ENCODE assay signal across 24 cellular contexts in the genomic region with DNA sequence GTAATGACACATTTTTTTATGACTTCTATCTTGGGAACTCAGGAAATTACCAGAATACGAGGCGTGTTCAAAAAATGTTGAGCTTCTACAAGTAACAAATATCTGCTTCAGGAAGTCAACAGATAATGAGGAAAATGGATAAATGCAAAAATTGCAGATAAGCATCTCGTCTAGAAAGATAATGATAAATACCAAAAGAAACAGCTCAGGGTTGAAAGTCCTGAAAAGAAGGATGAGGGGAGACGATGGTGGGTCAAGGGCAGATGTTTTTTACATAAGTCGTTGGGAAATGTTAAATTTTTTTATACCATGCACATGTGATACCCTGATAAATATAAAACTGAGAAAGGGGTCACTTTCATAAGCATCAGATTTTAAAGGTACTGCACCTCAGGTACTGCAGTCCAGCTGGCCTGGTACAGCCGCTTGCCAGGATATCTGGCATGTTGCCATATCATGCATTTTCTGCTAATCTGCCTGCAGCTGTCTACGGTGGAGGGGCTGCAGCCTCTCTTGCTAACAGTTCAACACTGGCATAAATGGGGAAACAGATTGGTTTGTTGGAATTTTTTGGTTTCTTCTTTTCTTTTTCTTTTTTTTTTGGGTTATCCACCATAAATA.
DNase-seq lines count a peak whose midpoint lies in the region; TF ChIP-seq lines count a peak whose summit lies in the region.
"Had no signal": no experiment of that assay in that cellular context is flagged by ENCODE, and none has a peak within 500 bp of the region (broad histone marks: within the 10 kb centered on the region; RNA-seq: fewer than 3 reads in every experiment).

No MANE protein-coding gene starts in this region.

- H3K27ac ChIP-seq in SJCRH30 = peak overlapping the region; percentile 23; the same call in 1 of the 2 replicates
- H3K27ac ChIP-seq: esophagus squamous epithelium, left ventricle myocardium inferior, neural progenitor cell, psoas muscle, skin epidermis had no signal

- peak overlapping the region; percentile 12; the same call in 1 of the 2 replicates for H3K4me3 ChIP-seq in SJCRH30
- H3K4me3 ChIP-seq: esophagus squamous epithelium, left ventricle myocardium inferior, mucosa of descending colon, neural progenitor cell, psoas muscle, skin epidermis had no signal

- peaks cover 22% of the 10 kb centered on the region for H3K4me1 ChIP-seq in SJCRH30
- H3K4me1 ChIP-seq: esophagus squamous epithelium, left ventricle myocardium inferior, psoas muscle had no signal

- CTCF ChIA-PET in activated CD4-positive, alpha-beta memory T cell treated with anti-CD3 and anti-CD28 coated beads for 36 hours (lab: Charles Lee) = no interaction called here

- no peaks in the 10 kb centered on the region for H3K36me3 Mint-ChIP-seq in type B pancreatic cell
- no peaks in the 10 kb centered on the region for H3K36me3 Mint-ChIP-seq in activated CD4-positive, alpha-beta memory T cell treated with anti-CD3 and anti-CD28 coated beads for 36 hours
- H3K36me3 Mint-ChIP-seq: activated naive CD4-positive, alpha-beta T cell treated with anti-CD3 and anti-CD28 coated beads, Interleukin-2, amount 10 ng/mL, durations not matched to agents 7 days and 5 days; CD14-positive monocyte; neural progenitor cell had no signal

- no peak overlapping the region for H3K4me3 Mint-ChIP-seq in type B pancreatic cell
- H3K4me3 Mint-ChIP-seq in activated CD4-positive, alpha-beta memory T cell treated with anti-CD3 and anti-CD28 coated beads for 36 hours = no peak overlapping the region
- H3K4me3 Mint-ChIP-seq: activated CD4-positive, alpha-beta memory T cell treated with anti-CD3 and anti-CD28 coated beads, Interleukin-2, amount 10 ng/mL, durations not matched to agents 7 days and 5 days; activated naive CD4-positive, alpha-beta T cell treated with anti-CD3 and anti-CD28 coated beads, Interleukin-2, amount 10 ng/mL, durations not matched to agents 7 days and 5 days; activated T-cell treated with anti-CD3 and anti-CD28 coated beads, Interleukin-2, amount 50 U/mL, for 4 hours; CD14-positive monocyte; neural progenitor cell; T-helper 1 cell treated with Interleukin-12 subunit alpha and Interleukin-12 subunit beta and Interleukin-4 antibody, amounts not matched to agents 30 μg/mL and 1 μg/mL, for 36 hours had no signal

- peaks cover 11% of the 10 kb centered on the region for H3K4me1 Mint-ChIP-seq in type B pancreatic cell (ENCODE audit: unreplicated experiment)
- H3K4me1 Mint-ChIP-seq in activated CD4-positive, alpha-beta memory T cell treated with anti-CD3 and anti-CD28 coated beads for 36 hours (ENCODE audit: low read depth) = no peaks in the 10 kb centered on the region
- H3K4me1 Mint-ChIP-seq: activated CD4-positive, alpha-beta memory T cell treated with anti-CD3 and anti-CD28 coated beads, Interleukin-2, amount 10 ng/mL, durations not matched to agents 7 days and 5 days; activated naive CD4-positive, alpha-beta T cell treated with anti-CD3 and anti-CD28 coated beads, Interleukin-2, amount 10 ng/mL, durations not matched to agents 7 days and 5 days; CD14-positive monocyte had no signal

- peaks cover 3% of the 10 kb centered on the region for H3K27me3 Mint-ChIP-seq in type B pancreatic cell
- no peaks in the 10 kb centered on the region for H3K27me3 Mint-ChIP-seq in activated CD4-positive, alpha-beta memory T cell treated with anti-CD3 and anti-CD28 coated beads for 36 hours
- H3K27me3 Mint-ChIP-seq: activated CD4-positive, alpha-beta memory T cell treated with anti-CD3 and anti-CD28 coated beads, Interleukin-2, amount 10 ng/mL, durations not matched to agents 7 days and 5 days; activated naive CD4-positive, alpha-beta T cell treated with anti-CD3 and anti-CD28 coated beads, Interleukin-2, amount 10 ng/mL, durations not matched to agents 7 days and 5 days had no signal

- no peaks in the 10 kb centered on the region for H3K9me3 ChIP-seq in SJCRH30 (replicated peaks)
- H3K9me3 ChIP-seq: esophagus squamous epithelium, mucosa of descending colon, psoas muscle had no signal

- intact Hi-C loops in activated CD4-positive, alpha-beta memory T cell treated with anti-CD3 and anti-CD28 coated beads for 36 hours (cut with micrococcal nuclease) = no loop called here

- H3K9me3 Mint-ChIP-seq in type B pancreatic cell = no peaks in the 10 kb centered on the region
- H3K9me3 Mint-ChIP-seq in activated CD4-positive, alpha-beta memory T cell treated with anti-CD3 and anti-CD28 coated beads for 36 hours = no peaks in the 10 kb centered on the region
- H3K9me3 Mint-ChIP-seq: activated CD4-positive, alpha-beta memory T cell treated with anti-CD3 and anti-CD28 coated beads, Interleukin-2, amount 10 ng/mL, durations not matched to agents 7 days and 5 days; activated naive CD4-positive, alpha-beta T cell treated with anti-CD3 and anti-CD28 coated beads, Interleukin-2, amount 10 ng/mL, durations not matched to agents 7 days and 5 days; activated T-cell treated with anti-CD3 and anti-CD28 coated beads, Interleukin-2, amount 50 U/mL, for 4 hours; T-helper 1 cell treated with Interleukin-12 subunit alpha and Interleukin-12 subunit beta and Interleukin-4 antibody, amounts not matched to agents 30 μg/mL and 1 μg/mL, for 36 hours had no signal

- no peaks in the 10 kb centered on the region for H3K27me3 ChIP-seq in SJCRH30
- H3K27me3 ChIP-seq: esophagus squamous epithelium, neural progenitor cell had no signal

- no peak for TF ChIP-seq CTCF in type B pancreatic cell (conservative IDR thresholded peaks at IDR 0.05)

- no peaks in the 10 kb centered on the region for H3K36me3 ChIP-seq in SJCRH30
- H3K36me3 ChIP-seq: esophagus squamous epithelium, left ventricle myocardium inferior, neural progenitor cell had no signal

- H3K27ac Mint-ChIP-seq in type B pancreatic cell = no peak overlapping the region
- no peak overlapping the region for H3K27ac Mint-ChIP-seq in activated CD4-positive, alpha-beta memory T cell treated with anti-CD3 and anti-CD28 coated beads for 36 hours
- H3K27ac Mint-ChIP-seq: activated CD4-positive, alpha-beta memory T cell treated with anti-CD3 and anti-CD28 coated beads, Interleukin-2, amount 10 ng/mL, durations not matched to agents 7 days and 5 days; activated naive CD4-positive, alpha-beta T cell treated with anti-CD3 and anti-CD28 coated beads, Interleukin-2, amount 10 ng/mL, durations not matched to agents 7 days and 5 days; CD14-positive monocyte; neural progenitor cell; T-helper 1 cell treated with Interleukin-12 subunit alpha and Interleukin-12 subunit beta and Interleukin-4 antibody, amounts not matched to agents 30 μg/mL and 1 μg/mL, for 36 hours had no signal

- DNase-seq in NCI-H510A treated with DMSO at 0.1 percent for 48 hours (lab: John Stamatoyannopoulos, UW) (peak; percentile 17), NCI-H510A (lab: John Stamatoyannopoulos, UW) (no peak), NCI-H2171 treated with DMSO at 0.1 percent for 48 hours (lab: John Stamatoyannopoulos, UW) (peak; percentile 82), SJCRH30 (peak; percentile 80 to 90), type B pancreatic cell (ENCODE audit: extremely low spot score, unreplicated experiment) (peak; percentile 47), hepatic stellate cell (ENCODE audit: low spot score) (no peak)
- no peak for DNase-seq in activated effector memory CD4-positive, alpha-beta T cell treated with Interleukin-2 at 50 U/mL for 16 hours
- DNase-seq in activated CD4-positive, alpha-beta memory T cell treated with anti-CD3 and anti-CD28 coated beads for 36 hours = no peak
- DNase-seq: ACHN; activated CD4-positive, alpha-beta memory T cell treated with anti-CD3 and anti-CD28 coated beads, Interleukin-2, amount 10 ng/mL, durations not matched to agents 7 days and 5 days; activated naive CD4-positive, alpha-beta T cell treated with anti-CD3 and anti-CD28 coated beads, Interleukin-2, amount 10 ng/mL, durations not matched to agents 7 days and 5 days; activated T-cell treated with anti-CD3 and anti-CD28 coated beads, Interleukin-2, amount 50 U/mL, for 4 hours; DND-41; effector CD4-positive, alpha-beta T cell; esophagus squamous epithelium; left ventricle myocardium inferior; mucosa of descending colon; NCI-H2107; psoas muscle; stimulated activated CD4-positive, alpha-beta T cell treated with anti-CD3 and anti-CD28 coated beads, Interleukin-2, amount 100 ng/mL, for 48 hours had no signal

- POLR2A ChIA-PET in activated CD4-positive, alpha-beta memory T cell treated with anti-CD3 and anti-CD28 coated beads for 36 hours (lab: Charles Lee) = no interaction called here

Comparison
In these comparisons a context has a peak if more than half of its experiments do, and no peak if none do; other contexts are left out.
1. DNase-seq: peak in NCI-H510A treated with DMSO at 0.1 percent for 48 hours (single experiment), NCI-H2171 treated with DMSO at 0.1 percent for 48 hours (single experiment), SJCRH30 (2 of 2) and type B pancreatic cell (single experiment); none in NCI-H510A (single experiment), activated effector memory CD4-positive, alpha-beta T cell treated with Interleukin-2 at 50 U/mL for 16 hours (single experiment), activated CD4-positive, alpha-beta memory T cell treated with anti-CD3 and anti-CD28 coated beads for 36 hours (single experiment) and hepatic stellate cell (single experiment).